8 cellular contexts compared by ENCODE assay signal in the genomic region with DNA sequence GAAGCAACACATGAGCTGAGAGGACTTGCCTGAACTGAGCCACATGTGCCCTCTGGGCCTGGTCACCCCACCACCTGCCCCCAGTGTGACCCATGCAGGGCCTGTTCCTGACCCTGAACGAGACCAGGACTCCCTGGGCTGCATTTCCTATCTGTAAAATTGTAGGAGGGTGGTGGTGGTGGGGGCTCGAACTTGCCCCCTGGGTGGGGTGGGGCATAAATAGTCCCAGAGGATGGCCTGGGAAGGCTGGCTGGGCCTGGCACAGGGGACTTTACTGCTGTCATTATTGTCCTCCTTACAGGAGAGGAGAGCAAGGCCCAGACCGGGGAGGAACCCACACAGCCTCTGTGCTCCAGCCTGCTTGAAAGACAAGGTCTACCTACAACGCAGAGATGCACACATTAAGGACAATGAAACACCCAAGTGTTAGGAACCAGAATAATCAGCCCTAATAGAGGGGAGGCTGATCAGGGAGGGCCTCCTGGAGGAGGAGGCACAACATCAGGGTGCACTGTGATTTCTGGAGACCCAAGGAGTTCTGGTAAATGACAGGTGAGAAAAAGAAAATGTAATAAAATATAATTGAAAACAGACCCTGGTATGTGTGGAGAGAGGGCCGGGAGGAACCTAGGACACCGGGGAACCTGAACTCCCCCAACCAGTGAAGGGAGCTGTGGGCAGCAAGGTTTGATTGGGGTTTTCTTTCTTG. TPM values are rescaled to one million over a fixed set of nuclear protein-coding genes. Genes with fewer than 3 reads are reported as not detected.
DNase-seq lines count a peak whose midpoint lies in the region; ATAC-seq lines count a peak whose summit lies in the region.

No MANE protein-coding gene starts in this region.

- peak overlapping the region; percentile 46 for H3K4me3 Mint-ChIP-seq in activated CD4-positive, alpha-beta T cell treated with anti-CD3 and anti-CD28 coated beads, Interleukin-2, amount 10 ng/mL, durations not matched to agents 24 days and 14 days
- H3K4me3 Mint-ChIP-seq in activated naive CD8-positive, alpha-beta T cell treated with anti-CD3 and anti-CD28 coated beads, Interleukin-2, amount 50 U/mL, for 24 hours = peak overlapping the region; percentile 68
- H3K4me3 Mint-ChIP-seq in immature natural killer cell = peak overlapping the region; percentile 67 to 80 (median 77)
- H3K4me3 Mint-ChIP-seq in activated CD8-positive, alpha-beta memory T cell treated with anti-CD3 and anti-CD28 coated beads, Interleukin-2, amount 10 ng/mL, durations not matched to agents 7 days and 5 days = no peak overlapping the region

- H3K27me3 Mint-ChIP-seq in activated CD4-positive, alpha-beta T cell treated with anti-CD3 and anti-CD28 coated beads, Interleukin-2, amount 10 ng/mL, durations not matched to agents 24 days and 14 days = peaks cover 29% of the 10 kb centered on the region
- H3K27me3 Mint-ChIP-seq in activated naive CD8-positive, alpha-beta T cell treated with anti-CD3 and anti-CD28 coated beads, Interleukin-2, amount 50 U/mL, for 24 hours = peaks cover 24% of the 10 kb centered on the region
- peaks cover 5 to 17% (median 9%) of the 10 kb centered on the region in 3 donors for H3K27me3 Mint-ChIP-seq in immature natural killer cell (ENCODE audit: low read depth in 3 of 3)
- H3K27me3 Mint-ChIP-seq in activated CD8-positive, alpha-beta memory T cell treated with anti-CD3 and anti-CD28 coated beads, Interleukin-2, amount 10 ng/mL, durations not matched to agents 7 days and 5 days = peaks cover 24% of the 10 kb centered on the region

- DNase-seq in activated CD4-positive, alpha-beta T cell treated with anti-CD3 and anti-CD28 coated beads, Interleukin-2, amount 10 ng/mL, durations not matched to agents 24 days and 14 days = no peak
- DNase-seq in activated CD4-positive, alpha-beta T cell treated with anti-CD3 and anti-CD28 coated beads for 48 hours = no peak
- no peak for DNase-seq in activated naive CD8-positive, alpha-beta T cell treated with anti-CD3 and anti-CD28 coated beads, Interleukin-2, amount 50 U/mL, for 24 hours
- DNase-seq in immature natural killer cell (no peak), NCI-H2029 treated with DMSO at 0.1 percent for 48 hours (lab: John Stamatoyannopoulos, UW) (no peak), NCI-H2107 treated with DMSO at 0.1 percent for 48 hours (lab: John Stamatoyannopoulos, UW; ENCODE audit: unreplicated experiment) (no peak)
- no peak for DNase-seq in stimulated activated naive CD8-positive, alpha-beta T cell treated with anti-CD3 and anti-CD28 coated beads, Interleukin-15, Interleukin-2, amounts not matched to agents 100 U/mL and 50 U/mL, for 24 hours
- no peak for DNase-seq in activated CD8-positive, alpha-beta memory T cell treated with anti-CD3 and anti-CD28 coated beads, Interleukin-2, amount 10 ng/mL, durations not matched to agents 7 days and 5 days

- CTCF ChIA-PET in activated CD8-positive, alpha-beta memory T cell treated with anti-CD3 and anti-CD28 coated beads, Interleukin-2, amount 10 ng/mL, durations not matched to agents 7 days and 5 days (lab: Charles Lee) = no interaction called here

- ATAC-seq in activated naive CD8-positive, alpha-beta T cell treated with anti-CD3 and anti-CD28 coated beads, Interleukin-2, amount 50 U/mL, for 24 hours = no peak
- ATAC-seq in stimulated activated naive CD8-positive, alpha-beta T cell treated with anti-CD3 and anti-CD28 coated beads, Interleukin-15, Interleukin-2, amounts not matched to agents 100 U/mL and 50 U/mL, for 24 hours = peak; percentile 38
- no peak for ATAC-seq in activated CD8-positive, alpha-beta memory T cell treated with anti-CD3 and anti-CD28 coated beads, Interleukin-2, amount 10 ng/mL, durations not matched to agents 7 days and 5 days

- no peaks in the 10 kb centered on the region for H3K9me3 Mint-ChIP-seq in activated CD4-positive, alpha-beta T cell treated with anti-CD3 and anti-CD28 coated beads, Interleukin-2, amount 10 ng/mL, durations not matched to agents 24 days and 14 days
- no peaks in the 10 kb centered on the region for H3K9me3 Mint-ChIP-seq in activated naive CD8-positive, alpha-beta T cell treated with anti-CD3 and anti-CD28 coated beads, Interleukin-2, amount 50 U/mL, for 24 hours
- no peaks in the 10 kb centered on the region for H3K9me3 Mint-ChIP-seq in immature natural killer cell
- no peaks in the 10 kb centered on the region for H3K9me3 Mint-ChIP-seq in activated CD8-positive, alpha-beta memory T cell treated with anti-CD3 and anti-CD28 coated beads, Interleukin-2, amount 10 ng/mL, durations not matched to agents 7 days and 5 days (ENCODE audit: low read depth)

- peaks cover 10% of the 10 kb centered on the region for H3K4me1 Mint-ChIP-seq in activated CD4-positive, alpha-beta T cell treated with anti-CD3 and anti-CD28 coated beads, Interleukin-2, amount 10 ng/mL, durations not matched to agents 24 days and 14 days
- peaks cover 15% of the 10 kb centered on the region for H3K4me1 Mint-ChIP-seq in activated naive CD8-positive, alpha-beta T cell treated with anti-CD3 and anti-CD28 coated beads, Interleukin-2, amount 50 U/mL, for 24 hours
- peaks cover 6 to 7% of the 10 kb centered on the region in 2 donors for H3K4me1 Mint-ChIP-seq in immature natural killer cell
- peaks cover 18% of the 10 kb centered on the region for H3K4me1 Mint-ChIP-seq in activated CD8-positive, alpha-beta memory T cell treated with anti-CD3 and anti-CD28 coated beads, Interleukin-2, amount 10 ng/mL, durations not matched to agents 7 days and 5 days

- intact Hi-C loops in activated CD4-positive, alpha-beta T cell treated with anti-CD3 and anti-CD28 coated beads, Interleukin-2, amount 10 ng/mL, durations not matched to agents 24 days and 14 days (cut with micrococcal nuclease) = loop anchor here (5.0 kb wide), 1 partner anchor 38 kb away; a partner anchor contains a TSS

- H3K36me3 Mint-ChIP-seq in activated CD4-positive, alpha-beta T cell treated with anti-CD3 and anti-CD28 coated beads, Interleukin-2, amount 10 ng/mL, durations not matched to agents 24 days and 14 days (ENCODE audit: low read depth) = no peaks in the 10 kb centered on the region
- H3K36me3 Mint-ChIP-seq in activated naive CD8-positive, alpha-beta T cell treated with anti-CD3 and anti-CD28 coated beads, Interleukin-2, amount 50 U/mL, for 24 hours (ENCODE audit: low read depth) = no peaks in the 10 kb centered on the region
- no peaks in the 10 kb centered on the region for H3K36me3 Mint-ChIP-seq in immature natural killer cell
- H3K36me3 Mint-ChIP-seq in activated CD8-positive, alpha-beta memory T cell treated with anti-CD3 and anti-CD28 coated beads, Interleukin-2, amount 10 ng/mL, durations not matched to agents 7 days and 5 days = no peaks in the 10 kb centered on the region

- H3K27ac Mint-ChIP-seq in activated CD4-positive, alpha-beta T cell treated with anti-CD3 and anti-CD28 coated beads, Interleukin-2, amount 10 ng/mL, durations not matched to agents 24 days and 14 days = no peak overlapping the region
- peak overlapping the region; percentile 49 for H3K27ac Mint-ChIP-seq in activated naive CD8-positive, alpha-beta T cell treated with anti-CD3 and anti-CD28 coated beads, Interleukin-2, amount 50 U/mL, for 24 hours
- H3K27ac Mint-ChIP-seq in immature natural killer cell = peak overlapping the region in 1 of 6 donors; percentile 45
- no peak overlapping the region for H3K27ac Mint-ChIP-seq in activated CD8-positive, alpha-beta memory T cell treated with anti-CD3 and anti-CD28 coated beads, Interleukin-2, amount 10 ng/mL, durations not matched to agents 7 days and 5 days

RNA-seq across cellular contexts. Expression of a gene that starts 2.8 kb away (rescaled TPM):
- total RNA-seq in activated CD4-positive, alpha-beta T cell treated with anti-CD3 and anti-CD28 coated beads, Interleukin-2, amount 10 ng/mL, durations not matched to agents 24 days and 14 days = 0.37 TPM in 1 of 2 replicates, not detected in the other
- polyA plus RNA-seq in immature natural killer cell = 1 to 10 TPM in 1 of 3 donors, under 1 TPM in 1, not detected in 1; 0.30 to 1.4 TPM
- total RNA-seq in activated CD8-positive, alpha-beta memory T cell treated with anti-CD3 and anti-CD28 coated beads, Interleukin-2, amount 10 ng/mL, durations not matched to agents 7 days and 5 days = under 1 TPM; 0.66 to 0.67 TPM

RNA-seq across cellular contexts. Expression of a gene that starts 17.9 kb away (rescaled TPM):
- 69.9 and 76.4 TPM in 2 replicates for total RNA-seq in activated CD4-positive, alpha-beta T cell treated with anti-CD3 and anti-CD28 coated beads, Interleukin-2, amount 10 ng/mL, durations not matched to agents 24 days and 14 days
- polyA plus RNA-seq in immature natural killer cell = 10 to 100 TPM in 2 of 3 donors, 1 to 10 TPM in 1; 8.1 to 18.4 (median 11.1) TPM
- 10 to 100 TPM; 69.3 to 78.0 TPM for total RNA-seq in activated CD8-positive, alpha-beta memory T cell treated with anti-CD3 and anti-CD28 coated beads, Interleukin-2, amount 10 ng/mL, durations not matched to agents 7 days and 5 days

RNA-seq across cellular contexts. Expression of a gene that starts 37.7 kb away (rescaled TPM):
- total RNA-seq in activated CD4-positive, alpha-beta T cell treated with anti-CD3 and anti-CD28 coated beads, Interleukin-2, amount 10 ng/mL, durations not matched to agents 24 days and 14 days = 30.3 and 31.5 TPM in 2 replicates
- polyA plus RNA-seq in immature natural killer cell = 10 to 100 TPM; 28.9 to 41.4 (median 32.9) TPM
- total RNA-seq in activated CD8-positive, alpha-beta memory T cell treated with anti-CD3 and anti-CD28 coated beads, Interleukin-2, amount 10 ng/mL, durations not matched to agents 7 days and 5 days = 10 to 100 TPM; 25.9 to 28.7 TPM

RNA-seq across cellular contexts. Expression of a gene that starts 47.0 kb away (rescaled TPM):
- total RNA-seq in activated CD4-positive, alpha-beta T cell treated with anti-CD3 and anti-CD28 coated beads, Interleukin-2, amount 10 ng/mL, durations not matched to agents 24 days and 14 days = 81.4 and 82.4 TPM in 2 replicates
- polyA plus RNA-seq in immature natural killer cell = 10 to 100 TPM; 26.7 to 50.7 (median 43.1) TPM
- 10 to 100 TPM; 89.5 to 90.8 TPM for total RNA-seq in activated CD8-positive, alpha-beta memory T cell treated with anti-CD3 and anti-CD28 coated beads, Interleukin-2, amount 10 ng/mL, durations not matched to agents 7 days and 5 days

RNA-seq across cellular contexts. Expression of a gene that starts 50.7 kb away (rescaled TPM):
- total RNA-seq in activated CD4-positive, alpha-beta T cell treated with anti-CD3 and anti-CD28 coated beads, Interleukin-2, amount 10 ng/mL, durations not matched to agents 24 days and 14 days = not detected in 2 replicates
- not detected for polyA plus RNA-seq in immature natural killer cell
- under 1 TPM; 0.32 to 0.42 TPM for total RNA-seq in activated CD8-positive, alpha-beta memory T cell treated with anti-CD3 and anti-CD28 coated beads, Interleukin-2, amount 10 ng/mL, durations not matched to agents 7 days and 5 days
